1 cellular context compared by ENCODE assay signal in the genomic region with DNA sequence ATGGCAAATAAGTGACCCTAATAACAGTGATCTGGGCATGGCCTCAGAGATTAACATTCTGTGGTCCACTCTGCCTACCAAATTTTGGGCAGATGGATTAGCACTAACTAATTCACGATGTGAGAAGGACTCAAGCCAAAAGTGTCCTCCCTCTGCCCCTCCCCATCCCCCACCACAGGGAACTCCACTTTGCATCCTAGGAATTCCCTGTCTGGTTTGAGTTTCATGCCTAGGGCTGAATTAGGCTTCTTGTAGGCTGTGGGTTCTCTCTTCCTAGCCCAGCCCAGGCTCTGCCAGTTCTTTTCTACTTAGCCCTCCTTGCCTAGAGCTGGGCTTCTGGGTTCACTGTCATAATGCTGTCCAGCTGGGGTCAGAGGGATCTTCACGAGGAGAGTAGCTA.
TF ChIP-seq lines count a peak whose summit lies in the region.

No MANE protein-coding gene starts in this region.

TF ChIP-seq in H1, 55 proteins besides CTCF, POLR2A, EP300 and RAD21:
- TF ChIP-seq CEBPB (IDR thresholded peaks at IDR 0.05; ENCODE audit: low read depth, low read length), result no peak
- no peak for TF ChIP-seq POLR2AphosphoS5 (IDR thresholded peaks at IDR 0.05; ENCODE audit: low read depth, low read length)
- TF ChIP-seq KDM5A (IDR thresholded peaks at IDR 0.05; ENCODE audit: low read length), result no peak
- TF ChIP-seq GABPA (IDR thresholded peaks at IDR 0.05; ENCODE audit: borderline replicate concordance, insufficient read depth, low read length), result no peak
- no peak for TF ChIP-seq PHF8 (conservative IDR thresholded peaks at IDR 0.05; ENCODE audit: low read depth, low read length)
- TF ChIP-seq SIRT6 (IDR thresholded peaks at IDR 0.05; ENCODE audit: low read length), result no peak
- TF ChIP-seq, protein P1, sequence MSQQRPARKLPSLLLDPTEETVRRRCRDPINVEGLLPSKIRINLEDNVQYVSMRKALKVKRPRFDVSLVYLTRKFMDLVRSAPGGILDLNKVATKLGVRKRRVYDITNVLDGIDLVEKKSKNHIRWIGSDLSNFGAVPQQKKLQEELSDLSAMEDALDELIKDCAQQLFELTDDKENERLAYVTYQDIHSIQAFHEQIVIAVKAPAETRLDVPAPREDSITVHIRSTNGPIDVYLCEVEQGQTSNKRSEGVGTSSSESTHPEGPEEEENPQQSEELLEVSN (IDR thresholded peaks at IDR 0.05), result no peak
- TF ChIP-seq JUND (IDR thresholded peaks at IDR 0.05; ENCODE audit: low read length), result no peak
- TF ChIP-seq TAF1 (IDR thresholded peaks at IDR 0.05; ENCODE audit: low read depth, low read length), result no peak
- no peak for TF ChIP-seq GTF2F1 (IDR thresholded peaks at IDR 0.05; ENCODE audit: borderline replicate concordance, low read depth, low read length)
- TF ChIP-seq TCF12 (IDR thresholded peaks at IDR 0.05; ENCODE audit: low read depth, low read length), result no peak
- TF ChIP-seq SIX5 (IDR thresholded peaks at IDR 0.05; ENCODE audit: low read depth, low read length), result no peak
- TF ChIP-seq SAP30 (IDR thresholded peaks at IDR 0.05; ENCODE audit: insufficient read depth, insufficient replicate concordance, low read length), result no peak
- TF ChIP-seq USF2 (IDR thresholded peaks at IDR 0.05; ENCODE audit: low read length), result no peak
- TF ChIP-seq CBX5 (IDR thresholded peaks at IDR 0.05; ENCODE audit: low read depth, low read length), result no peak
- no peak for TF ChIP-seq SRF (IDR thresholded peaks at IDR 0.05; ENCODE audit: low read depth, low read length)
- no peak for TF ChIP-seq EGR1 (IDR thresholded peaks at IDR 0.05; ENCODE audit: borderline replicate concordance, low read depth, low read length)
- TF ChIP-seq BACH1 (IDR thresholded peaks at IDR 0.05; ENCODE audit: low read length), result no peak
- no peak for TF ChIP-seq RFX5 (IDR thresholded peaks at IDR 0.05; ENCODE audit: borderline replicate concordance, low read depth, low read length)
- no peak for TF ChIP-seq CBX8 (IDR thresholded peaks at IDR 0.05; ENCODE audit: borderline replicate concordance, low read depth, low read length)
